Comparison of ENCODE assay signal across 8 cellular contexts in genomic region chr12:111841750-111842555, GRCh38. TPM values are rescaled to one million over a fixed set of nuclear protein-coding genes. Genes with fewer than 3 reads are reported as not detected.
DNase-seq lines count a peak whose midpoint lies in the region; ATAC-seq and TF ChIP-seq lines count a peak whose summit lies in the region.

TSS of gene MAPKAPK5 (plus strand) at chr12:111842228. CDS start at chr12:111842734, 506 bp downstream.

- ATAC-seq in HG02870 (IDR thresholded peaks at IDR 0.05; ENCODE audit: unreplicated experiment) (peak; percentile 76), heart right ventricle (peak; percentile 95 to 98 (median 96))

- peaks cover 0 to 10% of the 10 kb centered on the region in 2 donors for H3K36me3 ChIP-seq in adrenal gland (replicated peaks in 1 of 2)
- H3K36me3 ChIP-seq in heart right ventricle, result peaks cover 0 to 36% (median 9%) of the 10 kb centered on the region in 9 donors

- peaks cover 31% of the 10 kb centered on the region for H3K4me1 Mint-ChIP-seq in type B pancreatic cell (ENCODE audit: unreplicated experiment)

- peak; percentile 98 for DNase-seq in GM13977 (ENCODE audit: low spot score)
- DNase-seq in NCI-H146 treated with DMSO at 0.1 percent for 48 hours (lab: John Stamatoyannopoulos, UW; ENCODE audit: unreplicated experiment), result peak; percentile 83
- DNase-seq in T-helper 1 cell, result peak; percentile 88 to 96 (median 93)
- peak; percentile 93 to 98 (median 95) for DNase-seq in adrenal gland
- peak; percentile 95 for DNase-seq in heart right ventricle
- DNase-seq in posterior cingulate gyrus, result peak; percentile 83 to 98 (median 88)
- DNase-seq in type B pancreatic cell (ENCODE audit: extremely low spot score, unreplicated experiment), result peak; percentile 97

- intact Hi-C loops in adrenal gland (cut with DNase I) (no loop called here), heart right ventricle (cut with DNase I) (loop anchor here in 2 of 10 donors (5.0 kb wide), 1 partner anchor 170 kb away; the partner anchor contains the start of genes ERP29 (in 2 of the 2) and TMEM116 (in 2 of the 2)), posterior cingulate gyrus (cut with DNase I) (no loop called here)

- peaks cover 40% of the 10 kb centered on the region for H3K36me3 Mint-ChIP-seq in type B pancreatic cell

- no peaks in the 10 kb centered on the region for H3K9me3 Mint-ChIP-seq in type B pancreatic cell

- H3K4me1 ChIP-seq in adrenal gland (replicated peaks in 1 of 2), result peaks cover 25 to 37% of the 10 kb centered on the region in 2 donors
- peaks cover 6 to 56% (median 44%) of the 10 kb centered on the region in 9 donors for H3K4me1 ChIP-seq in heart right ventricle

- TF ChIP-seq CTCF in GM13977 (IDR thresholded peaks at IDR 0.05; ENCODE audit: extremely low read depth, insufficient read depth, missing control alignments), result no peak
- TF ChIP-seq CTCF in adrenal gland (IDR thresholded peaks at IDR 0.05), result peak in 1 of 6 experiments; percentile 9
- no peak for TF ChIP-seq CTCF in heart right ventricle (IDR thresholded peaks at IDR 0.05)
- no peak for TF ChIP-seq CTCF in type B pancreatic cell (conservative IDR thresholded peaks at IDR 0.05)

- peak within 1 kb of the TSS; percentile 99 for H3K4me3 Mint-ChIP-seq in type B pancreatic cell

- in situ Hi-C loops in GM13977 (cut with MboI; ENCODE audit: low pct_unique_long_range_greater_than_20kb, low sequenced_read_pairs, unreplicated experiment), result no loop called here

- no peaks in the 10 kb centered on the region for H3K27me3 Mint-ChIP-seq in type B pancreatic cell

- H3K27me3 ChIP-seq in adrenal gland, result no peaks in the 10 kb centered on the region
- H3K27me3 ChIP-seq in heart right ventricle, result no peaks in the 10 kb centered on the region

- H3K4me3 ChIP-seq in adrenal gland (peak within 1 kb of the TSS; percentile 62 to 94 (median 72)), heart right ventricle (peak within 1 kb of the TSS; percentile 62 to 99 (median 88))

- 0% methylated on average over 16 to 81 of the region's 84 CpGs for WGBS in adrenal gland, 4 donors
- 0% methylated on average over 60 to 84 of the region's 84 CpGs for WGBS in heart right ventricle, 2 donors

- H3K27ac Mint-ChIP-seq in type B pancreatic cell, result peak within 1 kb of the TSS; percentile 99

- H3K9me3 ChIP-seq in adrenal gland (replicated peaks in 1 of 3) (no peaks in the 10 kb centered on the region), heart right ventricle (no peaks in the 10 kb centered on the region)

- H3K27ac ChIP-seq in adrenal gland (peak within 1 kb of the TSS; percentile 86 to 99 (median 90)), heart right ventricle (peak within 1 kb of the TSS; percentile 85 to 99 (median 96))

- TF ChIP-seq POLR2A in adrenal gland (IDR thresholded peaks at IDR 0.05), result peak; percentile 70 to 83

RNA-seq across cellular contexts. Expression of gene MAPKAPK5, which starts in this region (rescaled TPM):
- total RNA-seq in adrenal gland (10 to 100 TPM; 33.9 to 62.1 (median 47.2) TPM), heart right ventricle (10 to 100 TPM; 22.1 to 28.6 (median 23.6) TPM), type B pancreatic cell (ENCODE audit: low replicate concordance) (54.1 and 61.4 TPM in 2 replicates)
- polyA plus RNA-seq in adrenal gland (10 to 100 TPM; 13.8 to 46.2 (median 14.0) TPM), heart right ventricle (10 to 100 TPM in 1 of 2 donors, 1 to 10 TPM in 1; 9.1 to 22.6 TPM)

Comparison
In these comparisons a context has a peak if more than half of its experiments do, and no peak if none do; other contexts are left out.
1. Peak in every context shown above with its lines: DNase-seq, ATAC-seq, H3K4me3 ChIP-seq and H3K27ac ChIP-seq.